9 cellular contexts compared by ENCODE assay signal in genomic region chr7:3063016-3063753, GRCh38. TPM values are rescaled to one million over a fixed set of nuclear protein-coding genes. Genes with fewer than 3 reads are reported as not detected.
DNase-seq lines count a peak whose midpoint lies in the region; ATAC-seq and TF ChIP-seq lines count a peak whose summit lies in the region.
"Had no signal": no experiment of that assay in that cellular context is flagged by ENCODE, and none has a peak within 500 bp of the region (broad histone marks: within the 10 kb centered on the region; RNA-seq: fewer than 3 reads in every experiment).

No MANE protein-coding gene starts in this region.

- peaks cover 36% of the 10 kb centered on the region for H3K27me3 Mint-ChIP-seq in nephron progenitor cell (ENCODE audit: low read depth, poor library complexity)

- 0 out of 2 replicates have a peak, but pooled peaks cover 7% of the 10 kb centered on the region for H3K9me3 ChIP-seq in SK-N-SH

- H4K20me1 ChIP-seq in SK-N-SH (ENCODE audit: insufficient read depth) = no peaks in the 10 kb centered on the region

- no peak overlapping the region for H3K4me3 Mint-ChIP-seq in nephron progenitor cell

- no peak overlapping the region for H2AFZ ChIP-seq in SK-N-SH (ENCODE audit: low read depth)

- no peaks in the 10 kb centered on the region for H3K4me1 ChIP-seq in SK-N-SH (ENCODE audit: control insufficient read depth in 1 of 2, insufficient read depth in 2 of 2, low read depth in 1 of 2, low read length in 1 of 2)

- WGBS in SK-N-SH (ENCODE audit: low lambda C conversion rate) = 46% methylated on average over 7 of the region's 7 CpGs

- TF ChIP-seq CTCF in SK-N-SH (IDR thresholded peaks at IDR 0.05) (no peak), nephron progenitor cell (IDR thresholded peaks at IDR 0.05) (no peak)

- H3K9me3 Mint-ChIP-seq in nephron progenitor cell = peaks cover 19% of the 10 kb centered on the region

- no peak for TF ChIP-seq RAD21 in SK-N-SH (IDR thresholded peaks at IDR 0.05; ENCODE audit: low read length)

- POLR2A ChIA-PET in SK-N-SH (lab: Yijun Ruan, JAX) = no interaction called here

- TF ChIP-seq EP300 in SK-N-SH (IDR thresholded peaks at IDR 0.05; ENCODE audit: borderline replicate concordance in 1 of 2, low read depth in 1 of 2, low read length in 1 of 2) = no peak

- H3K27ac Mint-ChIP-seq in nephron progenitor cell = no peak overlapping the region

- peaks cover 31% of the 10 kb centered on the region for H3K4me1 Mint-ChIP-seq in nephron progenitor cell

- H3K4me3 ChIP-seq in SK-N-SH (ENCODE audit: low read depth in 2 of 2, low read length in 1 of 2) = no peak overlapping the region

- ATAC-seq in GM19463 (IDR thresholded peaks at IDR 0.05; ENCODE audit: unreplicated experiment) (peak; percentile 95), HG03520 (IDR thresholded peaks at IDR 0.05; ENCODE audit: unreplicated experiment) (peak; percentile 87)

- no peaks in the 10 kb centered on the region for H3K79me2 ChIP-seq in SK-N-SH (ENCODE audit: insufficient read depth)

- no peaks in the 10 kb centered on the region for H3K27me3 ChIP-seq in SK-N-SH (ENCODE audit: insufficient read depth)

- no peaks in the 10 kb centered on the region for H3F3A ChIP-seq in SK-N-SH (replicated peaks; ENCODE audit: insufficient read depth)

- 0 out of 2 replicates have a peak, but pooled peaks cover 3% of the 10 kb centered on the region for H3K9me2 ChIP-seq in SK-N-SH

- H3K4me2 ChIP-seq in SK-N-SH = no peak overlapping the region

- CTCF ChIA-PET in SK-N-SH (lab: Yijun Ruan, JAX) = interaction anchor here (1.2 to 3.0 kb wide), 2 partner anchors 8 to 10 kb away, joined by 3 to 15 read pairs; no protein-coding TSS in a partner anchor

- DNase-seq in activated T-helper 1 cell treated with anti-CD3 and anti-CD28 coated beads, Interleukin-2, amount 50 U/mL, for 16 hours (ENCODE audit: low read depth in 1 of 2, low spot score in 1 of 2) = peak; percentile 25 to 59
- DNase-seq in stimulated activated CD8-positive, alpha-beta memory T cell treated with anti-CD3 and anti-CD28 coated beads, Interleukin-15, amount 100 ng/mL, for 48 hours (ENCODE audit: low read depth in 2 of 2) = peak; percentile 78 to 80
- DNase-seq in globus pallidus (ENCODE audit: low spot score) (no peak), SK-N-SH (no peak), NCI-H2171 treated with DMSO at 0.1 percent for 48 hours (lab: John Stamatoyannopoulos, UW) (no peak), nephron progenitor cell (no peak)
- DNase-seq: left cardiac atrium had no signal

- no peaks in the 10 kb centered on the region for H3K36me3 ChIP-seq in SK-N-SH (replicated peaks in 1 of 2; ENCODE audit: control insufficient read depth in 1 of 2, insufficient read depth in 2 of 2, low read length in 1 of 2)

- no peaks in the 10 kb centered on the region for H3K36me3 Mint-ChIP-seq in nephron progenitor cell (ENCODE audit: low read depth)

- H3K9ac ChIP-seq in SK-N-SH = no peak overlapping the region

- no peak overlapping the region for H3K27ac ChIP-seq in SK-N-SH (ENCODE audit: low read depth in 2 of 2, low read length in 1 of 2)

TF ChIP-seq in SK-N-SH, 30 proteins besides CTCF, POLR2A, EP300 and RAD21:
- TF ChIP-seq FOXJ3 (CRISPR knock-in tag; IDR thresholded peaks at IDR 0.05) (no peak), GATA2 (CRISPR knock-in tag; IDR thresholded peaks at IDR 0.05) (no peak), SIN3A (IDR thresholded peaks at IDR 0.05; ENCODE audit: borderline replicate concordance, low read depth, low read length) (no peak), FOXM1 (IDR thresholded peaks at IDR 0.05; ENCODE audit: low read depth) (no peak), RCOR1 (IDR thresholded peaks at IDR 0.05; ENCODE audit: low read length) (no peak), TEAD4 (IDR thresholded peaks at IDR 0.05; ENCODE audit: borderline replicate concordance, insufficient read depth) (no peak)
- TF ChIP-seq, protein P1, sequence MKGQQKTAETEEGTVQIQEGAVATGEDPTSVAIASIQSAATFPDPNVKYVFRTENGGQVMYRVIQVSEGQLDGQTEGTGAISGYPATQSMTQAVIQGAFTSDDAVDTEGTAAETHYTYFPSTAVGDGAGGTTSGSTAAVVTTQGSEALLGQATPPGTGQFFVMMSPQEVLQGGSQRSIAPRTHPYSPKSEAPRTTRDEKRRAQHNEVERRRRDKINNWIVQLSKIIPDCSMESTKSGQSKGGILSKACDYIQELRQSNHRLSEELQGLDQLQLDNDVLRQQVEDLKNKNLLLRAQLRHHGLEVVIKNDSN (IDR thresholded peaks at IDR 0.05; ENCODE audit: borderline replicate concordance, low read depth) = no peak
- TF ChIP-seq, protein P2, sequence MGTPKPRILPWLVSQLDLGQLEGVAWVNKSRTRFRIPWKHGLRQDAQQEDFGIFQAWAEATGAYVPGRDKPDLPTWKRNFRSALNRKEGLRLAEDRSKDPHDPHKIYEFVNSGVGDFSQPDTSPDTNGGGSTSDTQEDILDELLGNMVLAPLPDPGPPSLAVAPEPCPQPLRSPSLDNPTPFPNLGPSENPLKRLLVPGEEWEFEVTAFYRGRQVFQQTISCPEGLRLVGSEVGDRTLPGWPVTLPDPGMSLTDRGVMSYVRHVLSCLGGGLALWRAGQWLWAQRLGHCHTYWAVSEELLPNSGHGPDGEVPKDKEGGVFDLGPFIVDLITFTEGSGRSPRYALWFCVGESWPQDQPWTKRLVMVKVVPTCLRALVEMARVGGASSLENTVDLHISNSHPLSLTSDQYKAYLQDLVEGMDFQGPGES (IDR thresholded peaks at IDR 0.05; ENCODE audit: low read depth, low read length) = no peak

RNA-seq across cellular contexts. Expression of gene CARD11, which starts 19.5 kb away (rescaled TPM):
- not detected in 2 replicates for polyA plus RNA-seq in SK-N-SH (2012; rRNA removed)
- under 0.01 TPM in 1 of 2 replicates, not detected in the other for polyA plus RNA-seq in SK-N-SH (2012; cell fraction: cytosol; rRNA removed)
- polyA plus RNA-seq in SK-N-SH (2012; cell fraction: nucleus; rRNA removed) = not detected in 2 replicates

Comparison
In these comparisons a context has a peak if more than half of its experiments do, and no peak if none do; other contexts are left out.
1. DNase-seq: peak in activated T-helper 1 cell treated with anti-CD3 and anti-CD28 coated beads, Interleukin-2, amount 50 U/mL, for 16 hours (2 of 2) and stimulated activated CD8-positive, alpha-beta memory T cell treated with anti-CD3 and anti-CD28 coated beads, Interleukin-15, amount 100 ng/mL, for 48 hours (2 of 2); none in globus pallidus (single experiment), SK-N-SH (single experiment), NCI-H2171 treated with DMSO at 0.1 percent for 48 hours (single experiment) and nephron progenitor cell (single experiment).